ENCODE assay signal across 15 cellular contexts in the genomic region with DNA sequence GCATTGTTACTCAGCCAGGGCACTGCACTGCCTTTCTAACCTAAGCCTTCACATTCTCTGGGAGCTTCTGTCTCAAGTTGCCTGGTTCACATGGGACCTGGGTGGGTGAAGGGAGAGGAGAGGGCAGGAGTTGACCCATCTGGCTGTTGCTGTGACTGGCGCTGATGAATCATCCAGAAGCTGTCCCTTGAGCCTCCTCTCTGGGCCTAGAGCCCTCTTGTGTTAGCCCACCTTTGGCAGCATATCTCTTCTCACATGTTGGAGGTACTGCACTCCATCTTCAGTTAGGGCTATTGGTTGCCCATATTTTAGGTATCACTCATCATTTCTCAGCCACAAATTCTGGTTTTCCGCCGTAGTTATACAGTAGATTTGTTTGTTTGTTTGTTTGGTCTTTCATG. TPM values are rescaled to one million over a fixed set of nuclear protein-coding genes. Genes with fewer than 3 reads are reported as not detected.
DNase-seq lines count a peak whose midpoint lies in the region; ATAC-seq and TF ChIP-seq lines count a peak whose summit lies in the region.
"Had no signal": no experiment of that assay in that cellular context is flagged by ENCODE, and none has a peak within 500 bp of the region (broad histone marks: within the 10 kb centered on the region; RNA-seq: fewer than 3 reads in every experiment).

No MANE protein-coding gene starts in this region.

- peaks cover 44% of the 10 kb centered on the region for H3K4me1 Mint-ChIP-seq in activated CD8-positive, alpha-beta memory T cell treated with anti-CD3 and anti-CD28 coated beads, Interleukin-2, amount 10 ng/mL, durations not matched to agents 7 days and 5 days
- H3K4me1 Mint-ChIP-seq in T-helper 17 cell: peaks cover 48% of the 10 kb centered on the region
- peaks cover 71% of the 10 kb centered on the region for H3K4me1 Mint-ChIP-seq in stimulated activated effector memory CD8-positive, alpha-beta T cell treated with anti-CD3 and anti-CD28 coated beads, Interleukin-12 subunit alpha, Interleukin-12 subunit beta, amount 100 ng/mL, for 72 hours

- H3K9me3 Mint-ChIP-seq in activated CD8-positive, alpha-beta memory T cell treated with anti-CD3 and anti-CD28 coated beads, Interleukin-2, amount 10 ng/mL, durations not matched to agents 7 days and 5 days (ENCODE audit: low read depth): peaks cover 8% of the 10 kb centered on the region
- H3K9me3 Mint-ChIP-seq in stimulated activated effector memory CD8-positive, alpha-beta T cell treated with anti-CD3 and anti-CD28 coated beads, Interleukin-12 subunit alpha, Interleukin-12 subunit beta, amount 100 ng/mL, for 72 hours: no peaks in the 10 kb centered on the region

- peaks cover 46% of the 10 kb centered on the region for H3K36me3 Mint-ChIP-seq in activated CD8-positive, alpha-beta memory T cell treated with anti-CD3 and anti-CD28 coated beads, Interleukin-2, amount 10 ng/mL, durations not matched to agents 7 days and 5 days
- peaks cover 7% of the 10 kb centered on the region for H3K36me3 Mint-ChIP-seq in T-helper 17 cell (ENCODE audit: low read depth)
- peaks cover 20% of the 10 kb centered on the region for H3K36me3 Mint-ChIP-seq in stimulated activated effector memory CD8-positive, alpha-beta T cell treated with anti-CD3 and anti-CD28 coated beads, Interleukin-12 subunit alpha, Interleukin-12 subunit beta, amount 100 ng/mL, for 72 hours

- peak; percentile 80 for ATAC-seq in activated CD8-positive, alpha-beta memory T cell treated with anti-CD3 and anti-CD28 coated beads, Interleukin-2, amount 10 ng/mL, durations not matched to agents 7 days and 5 days
- ATAC-seq in T-helper 17 cell: no peak
- ATAC-seq in stimulated activated effector memory CD8-positive, alpha-beta T cell treated with anti-CD3 and anti-CD28 coated beads, Interleukin-12 subunit alpha, Interleukin-12 subunit beta, amount 100 ng/mL, for 72 hours: peak; percentile 86

- TF ChIP-seq CTCF in epithelial cell of esophagus (IDR thresholded peaks at IDR 0.05; ENCODE audit: insufficient read depth, low read depth, low read length, missing control alignments): no peak

- DNase-seq in activated CD8-positive, alpha-beta memory T cell treated with anti-CD3 and anti-CD28 coated beads, Interleukin-2, amount 10 ng/mL, durations not matched to agents 7 days and 5 days: peak; percentile 43
- no peak for DNase-seq in activated CD8-positive, alpha-beta memory T cell treated with anti-CD3 and anti-CD28 coated beads for 24 hours
- DNase-seq in T-helper 17 cell: no peak
- peak; percentile 22 for DNase-seq in epithelial cell of esophagus (ENCODE audit: low read depth)
- DNase-seq in stimulated activated effector memory CD8-positive, alpha-beta T cell treated with anti-CD3 and anti-CD28 coated beads, Interleukin-12 subunit alpha, Interleukin-12 subunit beta, amount 100 ng/mL, for 72 hours (ENCODE audit: low spot score in 2 of 2): no peak
- no peak for DNase-seq in ACHN
- DNase-seq in NOMO-1 (lab: John Stamatoyannopoulos, UW; ENCODE audit: unreplicated experiment in 2 of 2): no peak
- DNase-seq in occipital lobe (lab: John Stamatoyannopoulos, UW): no peak
- DNase-seq: activated B cell treated with CpG ODN at 0.5 μM for 24 hours; activated effector memory CD4-positive, alpha-beta T cell treated with anti-CD3 and anti-CD28 coated beads, Interleukin-2, amount 50 U/mL, for 16 hours; colonic mucosa; GDM1; left colon; MV-4-11; NCI-H510A had no signal

- H3K27ac Mint-ChIP-seq in activated CD8-positive, alpha-beta memory T cell treated with anti-CD3 and anti-CD28 coated beads, Interleukin-2, amount 10 ng/mL, durations not matched to agents 7 days and 5 days: peak overlapping the region; percentile 0
- H3K27ac Mint-ChIP-seq in T-helper 17 cell: no peak overlapping the region
- peak overlapping the region; percentile 8 for H3K27ac Mint-ChIP-seq in stimulated activated effector memory CD8-positive, alpha-beta T cell treated with anti-CD3 and anti-CD28 coated beads, Interleukin-12 subunit alpha, Interleukin-12 subunit beta, amount 100 ng/mL, for 72 hours
- H3K27ac Mint-ChIP-seq: activated B cell treated with CpG ODN at 0.5 μM for 24 hours had no signal

- CTCF ChIA-PET in activated CD8-positive, alpha-beta memory T cell treated with anti-CD3 and anti-CD28 coated beads, Interleukin-2, amount 10 ng/mL, durations not matched to agents 7 days and 5 days (lab: Charles Lee): interaction anchor here (1.2 to 1.7 kb wide), 2 partner anchors 12 to 182 kb away, joined by 3 to 4 read pairs; no protein-coding TSS in a partner anchor

- H3K9me3 ChIP-seq in T-helper 17 cell (ENCODE audit: control insufficient read depth, low read length, poor library complexity, severe bottlenecking): no peaks in the 10 kb centered on the region
- H3K9me3 ChIP-seq: colonic mucosa had no signal

- no peak overlapping the region for H3K4me3 ChIP-seq in epithelial cell of esophagus (ENCODE audit: low read length)
- H3K4me3 ChIP-seq: colonic mucosa had no signal

- in situ Hi-C loops in ACHN (cut with HindIII; ENCODE audit: low pct_ligation_motif_present, low pct_unique_long_range_greater_than_20kb, low sequenced_read_pairs): no loop called here

- H3K4me3 Mint-ChIP-seq in activated CD8-positive, alpha-beta memory T cell treated with anti-CD3 and anti-CD28 coated beads, Interleukin-2, amount 10 ng/mL, durations not matched to agents 7 days and 5 days: no peak overlapping the region
- H3K4me3 Mint-ChIP-seq in T-helper 17 cell: peak overlapping the region; percentile 42
- peak overlapping the region; percentile 8 for H3K4me3 Mint-ChIP-seq in stimulated activated effector memory CD8-positive, alpha-beta T cell treated with anti-CD3 and anti-CD28 coated beads, Interleukin-12 subunit alpha, Interleukin-12 subunit beta, amount 100 ng/mL, for 72 hours
- H3K4me3 Mint-ChIP-seq: activated B cell treated with CpG ODN at 0.5 μM for 24 hours had no signal

- H3K27me3 Mint-ChIP-seq in activated CD8-positive, alpha-beta memory T cell treated with anti-CD3 and anti-CD28 coated beads, Interleukin-2, amount 10 ng/mL, durations not matched to agents 7 days and 5 days: no peaks in the 10 kb centered on the region
- no peaks in the 10 kb centered on the region for H3K27me3 Mint-ChIP-seq in T-helper 17 cell
- H3K27me3 Mint-ChIP-seq: activated B cell treated with CpG ODN at 0.5 μM for 24 hours had no signal

RNA-seq across cellular contexts. Expression of a gene that starts 19.8 kb away (rescaled TPM):
- total RNA-seq in activated CD8-positive, alpha-beta memory T cell treated with anti-CD3 and anti-CD28 coated beads, Interleukin-2, amount 10 ng/mL, durations not matched to agents 7 days and 5 days: 10 to 100 TPM; 52.5 to 69.9 TPM
- total RNA-seq in T-helper 17 cell (10 to 100 TPM; 53.7 to 59.2 TPM), occipital lobe (98.6 TPM)

Comparison
In these comparisons a context has a peak if more than half of its experiments do, and no peak if none do; other contexts are left out.
1. DNase-seq: peak in activated CD8-positive, alpha-beta memory T cell treated with anti-CD3 and anti-CD28 coated beads, Interleukin-2, amount 10 ng/mL, durations not matched to agents 7 days and 5 days (single experiment) and epithelial cell of esophagus (single experiment); none in activated CD8-positive, alpha-beta memory T cell treated with anti-CD3 and anti-CD28 coated beads for 24 hours (single experiment), T-helper 17 cell (0 of 3), stimulated activated effector memory CD8-positive, alpha-beta T cell treated with anti-CD3 and anti-CD28 coated beads, Interleukin-12 subunit alpha, Interleukin-12 subunit beta, amount 100 ng/mL, for 72 hours (0 of 2), ACHN (single experiment), NOMO-1 (0 of 2) and occipital lobe (single experiment).